In genomic region chrX:56802921-56803848, GRCh38 we compare ENCODE assay signal across 8 cellular contexts.
DNase-seq lines count a peak whose midpoint lies in the region; FAIRE-seq and TF ChIP-seq lines count a peak whose summit lies in the region.

No MANE protein-coding gene starts in this region.

- CTCF ChIA-PET in OCI-LY7 (lab: Charles Lee; ENCODE audit: unreplicated experiment), result no interaction called here

- H3K9ac ChIP-seq in keratinocyte (ENCODE audit: control insufficient read depth, extremely low read depth, insufficient read depth, low read length), result peak overlapping the region; percentile 15

- H3K4me1 ChIP-seq in keratinocyte (ENCODE audit: control insufficient read depth, extremely low read depth, insufficient read depth, low read length), result peaks cover 8% of the 10 kb centered on the region
- peaks cover 16% of the 10 kb centered on the region for H3K4me1 ChIP-seq in OCI-LY7 (ENCODE audit: insufficient read depth, low read length, poor library complexity, severe bottlenecking)

- H2AFZ ChIP-seq in keratinocyte (ENCODE audit: control insufficient read depth, low read length) (peak overlapping the region; percentile 43), OCI-LY7 (ENCODE audit: low read length) (no peak overlapping the region)

- no peaks in the 10 kb centered on the region for H3K9me1 ChIP-seq in keratinocyte (ENCODE audit: control insufficient read depth, extremely low read depth, insufficient read depth, low read length)

- POLR2A ChIA-PET in OCI-LY7 (lab: Charles Lee), result no interaction called here

- no peaks in the 10 kb centered on the region for H3K79me2 ChIP-seq in keratinocyte (ENCODE audit: control insufficient read depth, insufficient read depth, low read length)
- H3K79me2 ChIP-seq in OCI-LY7 (ENCODE audit: insufficient read depth, low read depth, low read length), result no peaks in the 10 kb centered on the region

- intact Hi-C loops in OCI-LY7 (cut with micrococcal nuclease; ENCODE audit: unreplicated experiment), result no loop called here

- no peak for FAIRE-seq in bronchial epithelial cell (lab: Jason Lieb, UNC)
- peak; percentile 60 for FAIRE-seq in keratinocyte (lab: Jason Lieb, UNC)

- no peaks in the 10 kb centered on the region for H3K9me2 ChIP-seq in OCI-LY7 (ENCODE audit: insufficient read depth, low read length)

- H3K9me3 ChIP-seq in keratinocyte (ENCODE audit: control insufficient read depth, low read depth, low read length) (no peaks in the 10 kb centered on the region), OCI-LY7 (ENCODE audit: low read length) (no peaks in the 10 kb centered on the region)

- DNase-seq in LNCaP clone FGC (ENCODE audit: low read depth) (peak; percentile 47), bronchial epithelial cell (ENCODE audit: low read depth) (peak; percentile 35), keratinocyte (ENCODE audit: low read depth, low spot score) (no peak), NCI-H2171 (lab: John Stamatoyannopoulos, UW) (no peak), OCI-LY7 (ENCODE audit: low spot score) (no peak)
- peak; percentile 28 to 70 for DNase-seq in stimulated activated CD4-positive, alpha-beta T cell treated with anti-CD3 and anti-CD28 coated beads, Interleukin-15, amount 100 ng/mL, for 48 hours (ENCODE audit: low read depth in 2 of 2)

- peak overlapping the region; percentile 60 for H3K27ac ChIP-seq in VCaP
- no peak overlapping the region for H3K27ac ChIP-seq in keratinocyte (ENCODE audit: control insufficient read depth, insufficient read depth, low read length)
- no peak overlapping the region for H3K27ac ChIP-seq in OCI-LY7 (ENCODE audit: low read depth, low read length, poor library complexity, severe bottlenecking)

- BruUV-seq in OCI-LY7 (replicated peaks; lab: Mats Ljungman, UMichigan), result no TSS peak

- TF ChIP-seq CTCF in GM12875 (IDR thresholded peaks at IDR 0.05; ENCODE audit: borderline replicate concordance, insufficient read depth, low read depth, low read length) (peak; percentile 42; the same call in 1 of the 2 replicates), LNCaP clone FGC (IDR thresholded peaks at IDR 0.05; ENCODE audit: control insufficient read depth, extremely low read depth, insufficient read depth) (peak; percentile 68), VCaP (conservative IDR thresholded peaks at IDR 0.05) (peak; percentile 71), bronchial epithelial cell (IDR thresholded peaks at IDR 0.05; ENCODE audit: insufficient read depth, low read length, severe bottlenecking) (peak; percentile 39), keratinocyte (optimal IDR thresholded peaks at IDR 0.05 in 1 of 3, IDR thresholded peaks at IDR 0.05 in 1 of 3, conservative IDR thresholded peaks at IDR 0.05 in 1 of 3; ENCODE audit: extremely low read depth in 1 of 3, insufficient read depth in 2 of 3, low read length in 3 of 3) (peak in 2 of 3 experiments; percentile 57 to 58), OCI-LY7 (conservative IDR thresholded peaks at IDR 0.05; ENCODE audit: low read length) (no peak)

- H4K20me1 ChIP-seq in keratinocyte (ENCODE audit: control insufficient read depth, extremely low read depth, insufficient read depth, low read length), result no peaks in the 10 kb centered on the region
- no peaks in the 10 kb centered on the region for H4K20me1 ChIP-seq in OCI-LY7 (ENCODE audit: insufficient read depth, low read length)

- dilution Hi-C loops in keratinocyte (cut with MboI; ENCODE audit: extremely low pct_ligation_motif_present, low sequenced_read_pairs), result no loop called here

- H3K27me3 ChIP-seq in bronchial epithelial cell (ENCODE audit: control insufficient read depth, insufficient read depth, low read length) (no peaks in the 10 kb centered on the region), keratinocyte (ENCODE audit: control insufficient read depth, extremely low read depth, insufficient read depth, low read length) (no peaks in the 10 kb centered on the region)

- no peaks in the 10 kb centered on the region for H3K36me3 ChIP-seq in bronchial epithelial cell (ENCODE audit: control insufficient read depth, insufficient read depth, low read length)
- peaks cover 0 to 2% of the 10 kb centered on the region in 2 experiments for H3K36me3 ChIP-seq in keratinocyte (ENCODE audit: control insufficient read depth in 2 of 2, extremely low read depth in 1 of 2, insufficient read depth in 2 of 2, low read length in 2 of 2)
- H3K36me3 ChIP-seq in OCI-LY7 (ENCODE audit: insufficient read depth, low read length), result peaks cover 5% of the 10 kb centered on the region; the same call in 1 of the 2 replicates

- H3K4me2 ChIP-seq in keratinocyte (ENCODE audit: control insufficient read depth, extremely low read depth, insufficient read depth, low read depth, low read length) (peak overlapping the region; percentile 51), OCI-LY7 (ENCODE audit: low read length) (no peak overlapping the region)

- peak overlapping the region; percentile 49 for H3K4me3 ChIP-seq in GM12875 (ENCODE audit: low read depth, low read length)
- no peak overlapping the region for H3K4me3 ChIP-seq in LNCaP clone FGC (ENCODE audit: low read depth, low read length)
- H3K4me3 ChIP-seq in bronchial epithelial cell (ENCODE audit: low read depth, low read length), result no peak overlapping the region
- peak overlapping the region; percentile 35 to 57 (median 51) for H3K4me3 ChIP-seq in keratinocyte (ENCODE audit: control insufficient read depth in 2 of 3, extremely low read depth in 1 of 3, insufficient read depth in 2 of 3, low read depth in 1 of 3, low read length in 3 of 3)
- H3K4me3 ChIP-seq in OCI-LY7 (ENCODE audit: low read depth, low read length, poor library complexity, severe bottlenecking), result no peak overlapping the region

Comparison
In these comparisons a context has a peak if more than half of its experiments do, and no peak if none do; other contexts are left out.
1. H3K4me3 ChIP-seq: peak in GM12875 (single experiment) and keratinocyte (3 of 3); none in LNCaP clone FGC (single experiment), bronchial epithelial cell (single experiment) and OCI-LY7 (single experiment).
2. DNase-seq: peak in LNCaP clone FGC (single experiment), bronchial epithelial cell (single experiment) and stimulated activated CD4-positive, alpha-beta T cell treated with anti-CD3 and anti-CD28 coated beads, Interleukin-15, amount 100 ng/mL, for 48 hours (2 of 2); none in keratinocyte (single experiment), NCI-H2171 (single experiment) and OCI-LY7 (single experiment).